ENCODE assay signal across 12 cellular contexts in the genomic region with DNA sequence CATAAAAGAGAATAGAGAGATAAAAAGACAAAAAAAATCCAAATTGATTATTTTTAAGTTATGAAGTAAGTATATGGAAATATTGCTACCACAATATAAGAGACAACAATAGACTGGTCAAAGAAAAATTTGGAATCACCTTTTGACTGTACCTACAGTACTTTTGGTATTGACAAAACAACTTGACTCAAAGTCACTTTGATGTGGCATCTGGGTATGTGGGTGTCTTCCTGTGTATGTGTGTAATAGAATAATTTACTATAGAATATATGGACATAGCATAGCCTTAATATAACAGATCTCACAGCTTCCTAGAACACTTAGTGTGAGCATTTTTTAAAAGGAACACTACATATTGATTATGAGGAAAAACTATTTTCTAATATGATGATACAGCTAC.
"Had no signal": no experiment of that assay in that cellular context is flagged by ENCODE, and none has a peak within 500 bp of the region (broad histone marks: within the 10 kb centered on the region; RNA-seq: fewer than 3 reads in every experiment).

No MANE protein-coding gene starts in this region.

- H3K36me3 ChIP-seq: HAP-1 had no signal

- H3K27me3 Mint-ChIP-seq: IgD-negative memory B cell had no signal

- H3K36me3 Mint-ChIP-seq: IgD-negative memory B cell had no signal

- DNase-seq: GM23248, GOT3, H7, HFFc6, Karpas-422, KBM-7 had no signal

- H3K27ac Mint-ChIP-seq: HFFc6, IgD-negative memory B cell had no signal

- H3K9ac ChIP-seq: GM23248, KMS-11 had no signal

- H3K9me3 ChIP-seq: HAP-1 had no signal

- H3K4me1 Mint-ChIP-seq: IgD-negative memory B cell had no signal

- H3K4me2 ChIP-seq: KMS-11 had no signal

- H3K4me3 Mint-ChIP-seq: HFFc6, IgD-negative memory B cell had no signal

- H3K27ac ChIP-seq: GM23248, HL-60, KMS-11 had no signal

- H3K4me3 ChIP-seq: GM23248, HAP-1 had no signal

- ATAC-seq: HCT116, HepG2 had no signal

- H2AFZ ChIP-seq: GM23248 had no signal
